24 cellular contexts compared by ENCODE assay signal in the genomic region with DNA sequence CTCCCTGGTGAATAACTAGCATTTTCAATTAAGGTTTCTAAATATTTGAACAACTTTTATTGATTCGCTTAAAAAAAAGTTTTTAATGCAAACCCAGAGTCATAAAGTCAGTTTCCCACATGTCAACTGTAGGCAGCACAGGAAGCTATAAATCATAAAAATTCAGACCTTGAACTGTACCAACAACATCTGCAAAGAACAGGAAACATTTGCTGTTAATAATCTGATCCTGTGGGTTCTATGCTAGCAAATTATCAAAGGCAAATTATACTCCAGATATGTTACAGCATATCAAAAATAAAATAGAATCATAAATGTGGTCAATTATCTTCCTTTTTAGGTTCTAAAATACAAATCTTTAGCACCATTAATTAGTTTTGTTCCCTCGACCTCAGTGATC. TPM values are rescaled to one million over a fixed set of nuclear protein-coding genes. Genes with fewer than 3 reads are reported as not detected.
DNase-seq lines count a peak whose midpoint lies in the region; ATAC-seq and TF ChIP-seq lines count a peak whose summit lies in the region.
"Had no signal": no experiment of that assay in that cellular context is flagged by ENCODE, and none has a peak within 500 bp of the region (broad histone marks: within the 10 kb centered on the region; RNA-seq: fewer than 3 reads in every experiment).

No MANE protein-coding gene starts in this region.

- H3K36me3 ChIP-seq in body of pancreas (replicated peaks in 1 of 2; ENCODE audit: insufficient read depth in 1 of 2, low read depth in 2 of 2) = no peaks in the 10 kb centered on the region
- no peaks in the 10 kb centered on the region for H3K36me3 ChIP-seq in prostate gland
- H3K36me3 ChIP-seq in uterus = no peaks in the 10 kb centered on the region

- ATAC-seq in body of pancreas = no peak
- ATAC-seq: activated CD8-positive, alpha-beta T cell treated with anti-CD3 and anti-CD28 coated beads, Interleukin-2, amount 10 ng/mL, durations not matched to agents 7 days and 5 days; activated naive CD8-positive, alpha-beta T cell treated with anti-CD3 and anti-CD28 coated beads, Interleukin-2, amount 50 U/mL, for 24 hours had no signal

- H3K36me3 Mint-ChIP-seq in immature natural killer cell = peaks cover 10 to 32% (median 11%) of the 10 kb centered on the region in 3 donors

- H3K27ac ChIP-seq in body of pancreas (peak overlapping the region in 3 of 4 donors; percentile 26 to 59 (median 53)), prostate gland (peak overlapping the region; percentile 73 to 81), uterus (no peak overlapping the region)
- H3K27ac ChIP-seq: SJSA1, skin epidermis, upper lobe of right lung had no signal

- H3K9me3 Mint-ChIP-seq in immature natural killer cell = no peaks in the 10 kb centered on the region
- H3K9me3 Mint-ChIP-seq: central memory CD8-positive, alpha-beta T cell had no signal

- H3K27me3 Mint-ChIP-seq in immature natural killer cell (ENCODE audit: low read depth in 3 of 3) = peaks cover 0 to 2% (median 0%) of the 10 kb centered on the region in 3 donors
- H3K27me3 Mint-ChIP-seq: activated naive CD8-positive, alpha-beta T cell treated with anti-CD3 and anti-CD28 coated beads, Interleukin-2, amount 50 U/mL, for 24 hours; central memory CD8-positive, alpha-beta T cell had no signal

- H3K27ac Mint-ChIP-seq in immature natural killer cell = peak overlapping the region in 2 of 6 donors; percentile 43 to 70
- H3K27ac Mint-ChIP-seq: activated CD8-positive, alpha-beta T cell treated with anti-CD3 and anti-CD28 coated beads, Interleukin-2, amount 10 ng/mL, durations not matched to agents 7 days and 5 days; activated naive CD8-positive, alpha-beta T cell treated with anti-CD3 and anti-CD28 coated beads, Interleukin-2, amount 50 U/mL, for 24 hours had no signal

- TF ChIP-seq CTCF in body of pancreas (IDR thresholded peaks at IDR 0.05) = no peak
- no peak for TF ChIP-seq CTCF in prostate gland (IDR thresholded peaks at IDR 0.05)
- TF ChIP-seq CTCF in uterus (IDR thresholded peaks at IDR 0.05) = no peak

- peak; percentile 84 for DNase-seq in KBM-7
- peak; percentile 53 for DNase-seq in NOMO-1 treated with DMSO at 0.1 percent for 48 hours (lab: John Stamatoyannopoulos, UW; ENCODE audit: unreplicated experiment)
- no peak for DNase-seq in body of pancreas
- no peak for DNase-seq in prostate gland (ENCODE audit: low spot score)
- no peak for DNase-seq in uterus
- no peak for DNase-seq in amygdala (lab: John Stamatoyannopoulos, UW)
- no peak for DNase-seq in ACHN
- no peak for DNase-seq in immature natural killer cell
- DNase-seq: activated CD8-positive, alpha-beta T cell treated with anti-CD3 and anti-CD28 coated beads, Interleukin-2, amount 10 ng/mL, durations not matched to agents 7 days and 5 days; activated naive CD8-positive, alpha-beta T cell treated with anti-CD3 and anti-CD28 coated beads, Interleukin-2, amount 50 U/mL, for 24 hours; HCEC 1CT; hypothalamus; Karpas-422; mesenchymal stem cell; NCI-H1105; NCI-H1930; NCI-H526; RPMI8226; stimulated activated CD4-positive, alpha-beta T cell treated with anti-CD3 and anti-CD28 coated beads, Interleukin-1b, Interleukin-23, amount 100 ng/mL, for 48 hours; upper lobe of right lung had no signal

- H3K4me1 ChIP-seq in body of pancreas = peaks cover 55% of the 10 kb centered on the region
- peaks cover 26% of the 10 kb centered on the region for H3K4me1 ChIP-seq in prostate gland (replicated peaks)
- no peaks in the 10 kb centered on the region for H3K4me1 ChIP-seq in uterus
- H3K4me1 ChIP-seq: SJSA1, upper lobe of right lung had no signal

- H3K4me3 Mint-ChIP-seq in immature natural killer cell = no peak overlapping the region
- H3K4me3 Mint-ChIP-seq: activated CD8-positive, alpha-beta T cell treated with anti-CD3 and anti-CD28 coated beads, Interleukin-2, amount 10 ng/mL, durations not matched to agents 7 days and 5 days; activated naive CD8-positive, alpha-beta T cell treated with anti-CD3 and anti-CD28 coated beads, Interleukin-2, amount 50 U/mL, for 24 hours; central memory CD8-positive, alpha-beta T cell; T-helper 1 cell treated with Interleukin-12 subunit alpha and Interleukin-12 subunit beta and Interleukin-4 antibody, amounts not matched to agents 30 μg/mL and 1 μg/mL, for 36 hours had no signal

- TF ChIP-seq POLR2A in body of pancreas (IDR thresholded peaks at IDR 0.05) = no peak
- no peak for TF ChIP-seq POLR2A in prostate gland (IDR thresholded peaks at IDR 0.05)
- TF ChIP-seq POLR2A in uterus (IDR thresholded peaks at IDR 0.05) = no peak

- 31 to 36% methylated on average over 2 of the region's 2 CpGs for WGBS in body of pancreas, 2 donors
- WGBS in prostate gland = 19% methylated on average over 2 of the region's 2 CpGs

- H3K4me3 ChIP-seq in body of pancreas = no peak overlapping the region
- no peak overlapping the region for H3K4me3 ChIP-seq in prostate gland
- no peak overlapping the region for H3K4me3 ChIP-seq in uterus
- H3K4me3 ChIP-seq: SJSA1, skin epidermis, upper lobe of right lung had no signal

- in situ Hi-C loops in KBM-7 (cut with MboI; ENCODE audit: low pct_unique_long_range_greater_than_20kb, low sequenced_read_pairs) (no loop called here), ACHN (cut with HindIII; ENCODE audit: low pct_ligation_motif_present, low pct_unique_long_range_greater_than_20kb, low sequenced_read_pairs) (no loop called here)

- H3K4me1 Mint-ChIP-seq in immature natural killer cell = peaks cover 41 to 51% of the 10 kb centered on the region in 2 donors
- H3K4me1 Mint-ChIP-seq: activated naive CD8-positive, alpha-beta T cell treated with anti-CD3 and anti-CD28 coated beads, Interleukin-2, amount 50 U/mL, for 24 hours had no signal

- intact Hi-C loops in body of pancreas (cut with DNase I) = no loop called here
- intact Hi-C loops in prostate gland (cut with DNase I) = no loop called here
- intact Hi-C loops in uterus (cut with DNase I; ENCODE audit: low total_unique reads) = no loop called here

- H3K9me3 ChIP-seq in body of pancreas (no peaks in the 10 kb centered on the region), prostate gland (no peaks in the 10 kb centered on the region), uterus (no peaks in the 10 kb centered on the region)
- H3K9me3 ChIP-seq: SJSA1, upper lobe of right lung had no signal

- H3K27me3 ChIP-seq in body of pancreas = no peaks in the 10 kb centered on the region
- H3K27me3 ChIP-seq in prostate gland (replicated peaks; ENCODE audit: insufficient read depth) = no peaks in the 10 kb centered on the region
- H3K27me3 ChIP-seq in uterus = no peaks in the 10 kb centered on the region
- H3K27me3 ChIP-seq: SJSA1, upper lobe of right lung had no signal

RNA-seq across cellular contexts. Expression of gene MAP7, which starts 16.6 kb away (rescaled TPM):
- total RNA-seq in body of pancreas (10 to 100 TPM; 19.7 to 28.7 TPM), prostate gland (10 to 100 TPM; 35.1 to 45.2 TPM), uterus (1 to 10 TPM in 2 of 4 donors, under 1 TPM in 2; 0.29 to 6.8 (median 1.1) TPM)
- under 1 TPM in 2 of 3 donors, not detected in 1; 0.07 to 0.41 TPM for polyA plus RNA-seq in immature natural killer cell

Comparison
In these comparisons a context has a peak if more than half of its experiments do, and no peak if none do; other contexts are left out.
1. DNase-seq: peak in KBM-7 (single experiment) and NOMO-1 treated with DMSO at 0.1 percent for 48 hours (single experiment); none in body of pancreas (0 of 4), prostate gland (single experiment), uterus (0 of 2), amygdala (0 of 56), ACHN (single experiment) and immature natural killer cell (0 of 3).
2. H3K27ac ChIP-seq: peak in body of pancreas (3 of 4) and prostate gland (2 of 2); none in uterus (0 of 2).